ENCODE assay signal across 1 cellular context in genomic region chr22:20268350-20269012, GRCh38.
TF ChIP-seq lines count a peak whose summit lies in the region.

No MANE protein-coding gene starts in this region.

TF ChIP-seq in H1, 55 proteins besides CTCF, POLR2A, EP300 and RAD21:
- peak; percentile 65; the same call in 1 of the 2 replicates for TF ChIP-seq GABPA (IDR thresholded peaks at IDR 0.05; ENCODE audit: borderline replicate concordance, insufficient read depth, low read length)
- TF ChIP-seq JUND (IDR thresholded peaks at IDR 0.05; ENCODE audit: low read length) = no peak
- TF ChIP-seq TEAD4 (IDR thresholded peaks at IDR 0.05; ENCODE audit: low read depth, low read length) = peak; percentile 87
- peak; percentile 34; the same call in 1 of the 2 replicates for TF ChIP-seq MAX (IDR thresholded peaks at IDR 0.05)
- TF ChIP-seq HDAC6 (IDR thresholded peaks at IDR 0.05; ENCODE audit: low read depth, low read length) = no peak
- 0 out of 2 replicates have a peak, but pooled peaks have one; percentile 26 for TF ChIP-seq PHF8 (conservative IDR thresholded peaks at IDR 0.05; ENCODE audit: low read depth, low read length)
